In the genomic region with DNA sequence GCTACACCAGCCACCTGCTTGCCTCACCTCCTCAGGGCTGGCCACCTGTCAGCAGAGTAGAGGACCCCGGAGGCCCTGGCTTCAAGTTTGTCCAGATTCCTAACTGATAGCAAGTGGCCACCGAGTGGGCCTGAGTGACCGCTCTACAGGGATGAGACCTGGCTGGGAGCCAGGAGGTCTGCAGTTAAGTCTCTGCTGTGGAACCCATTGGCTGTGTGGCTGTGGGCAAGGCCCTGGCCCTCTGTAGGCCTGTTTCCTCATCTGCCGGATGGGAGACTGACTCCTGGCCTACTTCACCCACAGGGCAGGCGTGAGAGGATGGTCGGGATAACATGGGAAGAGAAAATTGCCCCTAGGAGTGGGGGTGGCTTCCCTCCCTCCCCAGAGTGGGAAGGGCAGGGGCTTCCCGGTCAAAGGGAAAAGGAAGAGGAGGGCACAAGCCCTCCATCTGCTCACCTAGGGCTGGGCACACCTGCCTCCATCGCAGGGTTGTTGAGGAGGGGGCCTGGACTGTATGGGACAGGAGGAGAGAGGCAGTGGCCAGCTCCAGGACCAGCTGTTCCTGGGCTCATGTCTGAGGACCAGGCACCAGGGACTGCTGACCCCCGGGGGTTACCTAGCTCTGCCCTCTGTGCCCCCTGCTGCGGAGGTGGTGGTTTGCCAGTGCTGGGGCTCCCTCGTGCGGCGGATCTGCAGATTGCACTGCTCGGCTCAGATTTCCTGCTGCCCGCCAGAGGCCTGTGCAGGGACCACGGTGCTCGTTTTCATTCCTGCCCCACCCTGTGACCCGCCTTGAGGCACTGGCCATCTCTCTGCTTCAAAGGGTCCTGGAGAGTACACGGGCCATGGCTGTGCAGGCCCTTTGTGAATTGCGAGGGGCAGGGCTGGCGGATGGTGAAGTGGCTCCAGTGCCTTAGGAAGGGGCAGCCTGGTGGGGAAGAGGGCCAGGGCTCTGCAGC, we compare ENCODE assay signal across 8 cellular contexts. TPM values are rescaled to one million over a fixed set of nuclear protein-coding genes. Genes with fewer than 3 reads are reported as not detected.
DNase-seq lines count a peak whose midpoint lies in the region; ATAC-seq and TF ChIP-seq lines count a peak whose summit lies in the region.

No MANE protein-coding gene starts in this region.

- no peaks in the 10 kb centered on the region for H3K9me1 ChIP-seq in IMR-90 (ENCODE audit: insufficient read depth, low read length)

- 25% methylated on average over 13 of the region's 21 CpGs; no CpG with 5 or more reads in 1 of the 2 experiments for WGBS in IMR-90 (ENCODE audit: extremely low coverage in 2 of 2, insufficient read length in 1 of 2), 2 experiments

- POLR2A ChIA-PET in IMR-90 (lab: Charles Lee; ENCODE audit: unreplicated experiment): no interaction called here

- ATAC-seq in IMR-90 (ENCODE audit: low read depth): peak; percentile 88
- peak; percentile 72 for ATAC-seq in Right ventricle myocardium superior (ENCODE audit: poor library complexity)
- ATAC-seq in HG03280 (IDR thresholded peaks at IDR 0.05; ENCODE audit: unreplicated experiment): no peak
- ATAC-seq in HG02852 (IDR thresholded peaks at IDR 0.05; ENCODE audit: unreplicated experiment): no peak

- TF ChIP-seq CTCF in IMR-90 (conservative IDR thresholded peaks at IDR 0.05; ENCODE audit: low read depth, low read length) (peak; percentile 88), retinal pigment epithelial cell (conservative IDR thresholded peaks at IDR 0.05; ENCODE audit: low read depth, low read length) (peak; percentile 88)

- peaks cover 0 to 11% of the 10 kb centered on the region in 2 experiments; a peak in 2 of 4 replicates for H3K79me1 ChIP-seq in IMR-90 (ENCODE audit: low read depth in 1 of 2, low read length in 2 of 2)

- H3K23ac ChIP-seq in IMR-90 (ENCODE audit: low read depth, low read length): no peak overlapping the region

- H2AK9ac ChIP-seq in IMR-90 (replicated peaks; ENCODE audit: low read depth, low read length, poor library complexity): peak overlapping the region; percentile 93

- no peaks in the 10 kb centered on the region for H3K27me3 ChIP-seq in IMR-90 (ENCODE audit: control insufficient read depth, insufficient read depth, low read length)

- H3K9me3 ChIP-seq in IMR-90 (ENCODE audit: control insufficient read depth, insufficient read depth, low read length): no peaks in the 10 kb centered on the region

- BruUV-seq in IMR-90 (replicated peaks; lab: Mats Ljungman, UMichigan): no TSS peak

- no peak overlapping the region for H3K9ac ChIP-seq in IMR-90 (ENCODE audit: low read depth, low read length)

- dilution Hi-C loops in IMR-90 (cut with HindIII; ENCODE audit: low sequenced_read_pairs, unreplicated experiment): no loop called here

- no peak overlapping the region for H3K14ac ChIP-seq in IMR-90 (replicated peaks; ENCODE audit: low read depth, low read length)

- TF ChIP-seq POLR2A in IMR-90 (IDR thresholded peaks at IDR 0.05; ENCODE audit: low read depth, low read length): peak; percentile 36; the same call in 1 of the 2 replicates

- peak overlapping the region; percentile 59 for H2AFZ ChIP-seq in IMR-90 (replicated peaks; ENCODE audit: low read length, poor library complexity)

- peak overlapping the region; percentile 69 for H2AK5ac ChIP-seq in IMR-90 (ENCODE audit: low read depth, low read length)

- peak; percentile 92 for TF ChIP-seq RAD21 in IMR-90 (IDR thresholded peaks at IDR 0.05; ENCODE audit: low read length)

- H3K4me3 ChIP-seq in IMR-90 (ENCODE audit: insufficient read depth, low read depth, low read length) (no peak overlapping the region), retinal pigment epithelial cell (ENCODE audit: low read length) (no peak overlapping the region)

- H3K36me3 ChIP-seq in IMR-90 (ENCODE audit: control insufficient read depth, insufficient read depth, low read length): peaks cover 63% of the 10 kb centered on the region

- peaks cover 19% of the 10 kb centered on the region for H4K20me1 ChIP-seq in IMR-90 (ENCODE audit: insufficient read depth, low read length)

- no peak overlapping the region for H2BK5ac ChIP-seq in IMR-90 (ENCODE audit: low read depth, low read length, poor library complexity, severe bottlenecking)

- no peak overlapping the region for H3K56ac ChIP-seq in IMR-90 (ENCODE audit: extremely low read depth, insufficient read depth, low read length)

- no peak overlapping the region for H3K18ac ChIP-seq in IMR-90 (ENCODE audit: low read depth, low read length)

- H3K4ac ChIP-seq in IMR-90 (ENCODE audit: low read depth, low read length): no peak overlapping the region

- no peak overlapping the region for H2BK15ac ChIP-seq in IMR-90 (ENCODE audit: low read depth, low read length)

- no peak overlapping the region for H4K5ac ChIP-seq in IMR-90 (ENCODE audit: low read depth, low read length)

- H4K8ac ChIP-seq in IMR-90 (ENCODE audit: low read depth in 2 of 2, low read length in 2 of 2): peak overlapping the region in 1 of 2 experiments; percentile 74; a peak in 1 of 4 replicates

- H3K4me2 ChIP-seq in IMR-90 (ENCODE audit: low read depth, low read length): no peak overlapping the region

- intact Hi-C loops in IMR-90 (cut with micrococcal nuclease): loop anchor here (10.0 kb wide), 1 partner anchor 566 kb away; the partner anchor contains the start of gene RSRP1
- intact Hi-C loops in Right ventricle myocardium superior (cut with DNase I): loop anchor here (5.0 to 10.0 kb wide), 3 partner anchors 198 to 566 kb away; partner anchors contain the start of gene RSRP1

- peaks cover 6% of the 10 kb centered on the region for H3K4me1 ChIP-seq in IMR-90 (ENCODE audit: control insufficient read depth, insufficient read depth, low read length)

- no peak overlapping the region for H2BK20ac ChIP-seq in IMR-90 (ENCODE audit: low read depth, low read length)

- H4K91ac ChIP-seq in IMR-90 (ENCODE audit: insufficient read depth, low read depth, low read length): no peak overlapping the region

- H3K27ac ChIP-seq in IMR-90 (ENCODE audit: insufficient read depth, low read length): no peak overlapping the region

- in situ Hi-C loops in IMR-90 (cut with MboI; ENCODE audit: low sequenced_read_pairs): loop anchor here (25.0 kb wide), 2 partner anchors 398 to 573 kb away; partner anchors contain the start of genes RHCE, RSRP1 and SYF2

- H2BK120ac ChIP-seq in IMR-90 (ENCODE audit: low read depth, low read length): no peak overlapping the region

- CTCF ChIA-PET in IMR-90 (lab: Yijun Ruan, JAX): interaction anchor here (1.5 kb wide), 1 partner anchor 202 kb away, joined by 6 read pairs; no protein-coding TSS in a partner anchor

- DNase-seq in D341Med (ENCODE audit: low spot score): peak; percentile 86
- peak; percentile 35 for DNase-seq in IMR-90
- DNase-seq in SKM-1 (lab: John Stamatoyannopoulos, UW; ENCODE audit: unreplicated experiment): peak; percentile 23
- DNase-seq in activated naive CD4-positive, alpha-beta T cell treated with Interleukin-2 at 50 U/mL for 16 hours: peak; percentile 82
- DNase-seq in Right ventricle myocardium superior: peak; percentile 88
- DNase-seq in retinal pigment epithelial cell (ENCODE audit: low read depth): no peak

TF ChIP-seq in IMR-90, 13 proteins besides CTCF, POLR2A, EP300 and RAD21:
- TF ChIP-seq ELK1 (IDR thresholded peaks at IDR 0.05; ENCODE audit: borderline replicate concordance, low read depth, low read length) (no peak), MAZ (IDR thresholded peaks at IDR 0.05; ENCODE audit: borderline replicate concordance, low read depth, low read length) (peak; percentile 53; the same call in 1 of the 2 replicates), CHD1 (IDR thresholded peaks at IDR 0.05; ENCODE audit: low read depth, low read length) (no peak), SMC3 (IDR thresholded peaks at IDR 0.05; ENCODE audit: low read depth, low read length) (peak; percentile 76)

RNA-seq across cellular contexts. Expression of gene MTFR1L, which starts 9.1 kb away (rescaled TPM):
- total RNA-seq in IMR-90 (2012; rRNA removed) (57.2 and 69.7 TPM in 2 replicates), Right ventricle myocardium superior (222 TPM)
- 69.1 and 80.0 TPM in 2 replicates for polyA plus RNA-seq in IMR-90 (2012; rRNA removed)
- polyA plus RNA-seq in IMR-90 (2012; cell fraction: cytosol; rRNA removed): 89.0 and 279 TPM in 2 replicates
- polyA plus RNA-seq in IMR-90 (2012; cell fraction: nucleus; rRNA removed; ENCODE audit: low replicate concordance): 122 and 153 TPM in 2 replicates

RNA-seq across cellular contexts. Expression of gene SELENON, which starts 10.6 kb away (rescaled TPM):
- total RNA-seq in IMR-90 (2012; rRNA removed) (9.1 and 10.0 TPM in 2 replicates), Right ventricle myocardium superior (39.6 TPM)
- 86.4 and 114 TPM in 2 replicates for polyA plus RNA-seq in IMR-90 (2012; rRNA removed)
- polyA plus RNA-seq in IMR-90 (2012; cell fraction: cytosol; rRNA removed): 67.8 and 132 TPM in 2 replicates
- polyA plus RNA-seq in IMR-90 (2012; cell fraction: nucleus; rRNA removed; ENCODE audit: low replicate concordance): 82.8 and 113 TPM in 2 replicates

RNA-seq across cellular contexts. Expression of gene AUNIP, which starts 48.6 kb away (rescaled TPM):
- total RNA-seq in IMR-90 (2012; rRNA removed): 3.9 and 5.0 TPM in 2 replicates
- polyA plus RNA-seq in IMR-90 (2012; rRNA removed): 2.2 and 2.4 TPM in 2 replicates
- polyA plus RNA-seq in IMR-90 (2012; cell fraction: cytosol; rRNA removed): 0.52 and 0.65 TPM in 2 replicates
- 0.39 and 0.96 TPM in 2 replicates for polyA plus RNA-seq in IMR-90 (2012; cell fraction: nucleus; rRNA removed; ENCODE audit: low replicate concordance)
- total RNA-seq in Right ventricle myocardium superior: 0.11 TPM

Comparison
In these comparisons a context has a peak if more than half of its experiments do, and no peak if none do; other contexts are left out.
1. ATAC-seq: peak in IMR-90 (single experiment) and Right ventricle myocardium superior (single experiment); none in HG03280 (single experiment) and HG02852 (single experiment).